Comparison of ENCODE assay signal across 8 cellular contexts in genomic region chr6:110039996-110040383, GRCh38.
DNase-seq lines count a peak whose midpoint lies in the region; ATAC-seq and TF ChIP-seq lines count a peak whose summit lies in the region.

No MANE protein-coding gene starts in this region.

- H3K36me3 Mint-ChIP-seq in activated naive CD8-positive, alpha-beta T cell treated with anti-CD3 and anti-CD28 coated beads for 36 hours, result no peaks in the 10 kb centered on the region

- peak overlapping the region; percentile 61 for H3K9ac ChIP-seq in HUES64 (ENCODE audit: low read depth, low read length)

- no peaks in the 10 kb centered on the region for H3K9me3 Mint-ChIP-seq in activated naive CD8-positive, alpha-beta T cell treated with anti-CD3 and anti-CD28 coated beads for 36 hours

- H3K9me2 ChIP-seq in hepatocyte (replicated peaks; ENCODE audit: insufficient read depth), result no peaks in the 10 kb centered on the region

- H2AFZ ChIP-seq in hepatocyte, result peak overlapping the region; percentile 76

- ATAC-seq in GM21515 (IDR thresholded peaks at IDR 0.05; ENCODE audit: unreplicated experiment), result peak; percentile 42

- POLR2A ChIA-PET in RWPE1 (lab: Yijun Ruan, JAX; ENCODE audit: low non-redundant PET), result no interaction called here

- H4K20me1 ChIP-seq in hepatocyte (ENCODE audit: insufficient read depth, poor library complexity, severe bottlenecking), result no peaks in the 10 kb centered on the region

- CTCF ChIA-PET in RWPE1 (lab: Yijun Ruan, JAX), result interaction anchor here (0.5 to 4.1 kb wide), 39 partner anchors 8 to 650 kb away, joined by 3 to 43 read pairs (median 4); no protein-coding TSS in a partner anchor

- H3K27ac Mint-ChIP-seq in activated naive CD8-positive, alpha-beta T cell treated with anti-CD3 and anti-CD28 coated beads for 36 hours, result peak overlapping the region; percentile 97

- H3K9me3 ChIP-seq in HUES64 (ENCODE audit: insufficient read depth, low read depth, low read length) (no peaks in the 10 kb centered on the region), hepatocyte (ENCODE audit: low read depth) (no peaks in the 10 kb centered on the region)

- no peaks in the 10 kb centered on the region for H3K27me3 Mint-ChIP-seq in activated naive CD8-positive, alpha-beta T cell treated with anti-CD3 and anti-CD28 coated beads for 36 hours

- H3K27ac ChIP-seq in HUES64 (ENCODE audit: low read depth, low read length) (peak overlapping the region; percentile 54; the same call in 1 of the 2 replicates), RWPE1 (0 out of 2 replicates have a peak overlapping the region, but pooled peaks have one; percentile 13), hepatocyte (peak overlapping the region; percentile 62)

- 15% methylated on average over 14 of the region's 14 CpGs for WGBS in HUES64
- 13% methylated on average over 14 of the region's 14 CpGs for WGBS in hepatocyte (ENCODE audit: low lambda C conversion rate, missing lambda C conversion rate)

- peak; percentile 78 for DNase-seq in DMS53 (lab: John Stamatoyannopoulos, UW)
- peak; percentile 19 for DNase-seq in RWPE1 (ENCODE audit: low spot score)
- DNase-seq in activated naive CD8-positive, alpha-beta T cell treated with anti-CD3 and anti-CD28 coated beads for 36 hours, result peak; percentile 45
- peak; percentile 71 for DNase-seq in hepatocyte (ENCODE audit: low spot score)
- DNase-seq in stimulated activated CD4-positive, alpha-beta T cell treated with anti-CD3 and anti-CD28 coated beads, Interleukin-1b, Interleukin-23, amount 100 ng/mL, for 48 hours, result peak; percentile 49
- DNase-seq in hippocampal formation (lab: John Stamatoyannopoulos, UW), result no peak

- no peaks in the 10 kb centered on the region for H3K27me3 ChIP-seq in HUES64 (ENCODE audit: insufficient read depth, low read length)
- H3K27me3 ChIP-seq in hepatocyte, result no peaks in the 10 kb centered on the region

- peak overlapping the region; percentile 78 for H3K4me2 ChIP-seq in hepatocyte

- peak overlapping the region; percentile 87 for H3K4me3 Mint-ChIP-seq in activated naive CD8-positive, alpha-beta T cell treated with anti-CD3 and anti-CD28 coated beads for 36 hours

- H3K4me1 Mint-ChIP-seq in activated naive CD8-positive, alpha-beta T cell treated with anti-CD3 and anti-CD28 coated beads for 36 hours, result peaks cover 18% of the 10 kb centered on the region

- H3K79me2 ChIP-seq in hepatocyte, result no peaks in the 10 kb centered on the region

- no peak for TF ChIP-seq CTCF in RWPE1 (conservative IDR thresholded peaks at IDR 0.05; ENCODE audit: low read depth)
- peak; percentile 65 for TF ChIP-seq CTCF in hepatocyte (IDR thresholded peaks at IDR 0.05; ENCODE audit: poor library complexity)

- H3K36me3 ChIP-seq in HUES64 (ENCODE audit: insufficient read depth, low read length) (no peaks in the 10 kb centered on the region), hepatocyte (replicated peaks; ENCODE audit: insufficient read depth, low read depth) (no peaks in the 10 kb centered on the region)

- H3K4me3 ChIP-seq in HUES64 (ENCODE audit: low read length) (peak overlapping the region; percentile 42), hepatocyte (peak overlapping the region; percentile 25)

- H3K4me1 ChIP-seq in HUES64 (ENCODE audit: insufficient read depth, low read length), result peaks cover 4% of the 10 kb centered on the region
- no peaks in the 10 kb centered on the region for H3K4me1 ChIP-seq in hepatocyte (ENCODE audit: insufficient read depth)

Comparison
In these comparisons a context has a peak if more than half of its experiments do, and no peak if none do; other contexts are left out.
1. DNase-seq: peak in DMS53 (single experiment), RWPE1 (single experiment), activated naive CD8-positive, alpha-beta T cell treated with anti-CD3 and anti-CD28 coated beads for 36 hours (single experiment), hepatocyte (single experiment) and stimulated activated CD4-positive, alpha-beta T cell treated with anti-CD3 and anti-CD28 coated beads, Interleukin-1b, Interleukin-23, amount 100 ng/mL, for 48 hours (single experiment); none in hippocampal formation (0 of 2).
2. Peak in every context shown above with its lines, with median percentiles within 50 percentile points of each other: H3K27ac ChIP-seq.